Comparison of ENCODE assay signal across 9 cellular contexts in the genomic region with DNA sequence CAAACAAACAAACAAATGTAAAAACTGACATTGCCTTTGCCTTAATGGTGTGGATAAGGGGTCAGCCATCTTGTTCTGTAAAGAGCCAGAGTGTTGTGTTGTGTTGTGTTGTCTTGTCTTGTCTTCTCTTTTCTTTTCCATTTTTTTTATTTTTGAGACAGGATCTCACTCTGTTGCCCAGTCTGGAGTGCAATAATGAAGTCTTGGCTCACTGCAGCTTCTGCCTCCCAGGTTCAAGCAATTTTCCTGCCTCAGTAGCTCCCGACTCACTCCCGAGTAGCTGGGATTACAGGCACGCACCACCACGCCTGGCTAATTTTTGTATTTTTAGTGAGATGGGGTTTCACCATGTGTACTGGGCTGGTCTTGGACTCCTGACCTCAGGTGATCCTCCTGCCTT. TPM values are rescaled to one million over a fixed set of nuclear protein-coding genes. Genes with fewer than 3 reads are reported as not detected.
"Had no signal": no experiment of that assay in that cellular context is flagged by ENCODE, and none has a peak within 500 bp of the region (broad histone marks: within the 10 kb centered on the region; RNA-seq: fewer than 3 reads in every experiment).

No MANE protein-coding gene starts in this region.

- H3K4me2 ChIP-seq: KMS-11 had no signal

- DNase-seq: IMR-90, KBM-7, KG1 had no signal

- FAIRE-seq: HepG2, HTR-8/SVneo had no signal

- H3K27ac ChIP-seq: HL-60, KMS-11 had no signal

- H3K9ac ChIP-seq: KMS-11 had no signal

- ATAC-seq: HepG2 had no signal

RNA-seq across cellular contexts. Expression of gene TMPRSS9, which starts 39.5 kb away (rescaled TPM):
- total RNA-seq: HT1080, IMR-90 had no signal
- polyA plus RNA-seq: IgD-negative memory B cell, IMR-90 had no signal
